In genomic region chr1:234737915-234738314, GRCh38 we compare ENCODE assay signal across 13 cellular contexts.
DNase-seq lines count a peak whose midpoint lies in the region; ATAC-seq and TF ChIP-seq lines count a peak whose summit lies in the region.
"Had no signal": no experiment of that assay in that cellular context is flagged by ENCODE, and none has a peak within 500 bp of the region (broad histone marks: within the 10 kb centered on the region; RNA-seq: fewer than 3 reads in every experiment).

No MANE protein-coding gene starts in this region.

- H3K9me3 ChIP-seq in HEK293 (ENCODE audit: control insufficient read depth, insufficient read depth, low read depth, low read length) (no peaks in the 10 kb centered on the region), ascending aorta (no peaks in the 10 kb centered on the region)
- H3K9me3 ChIP-seq: BE2C had no signal

- no peak overlapping the region for H4K5ac ChIP-seq in mesendoderm (ENCODE audit: low read length)

- H3K4me1 ChIP-seq in HEK293 (ENCODE audit: control insufficient read depth, insufficient read depth, low read length) (no peaks in the 10 kb centered on the region), mesendoderm (ENCODE audit: control insufficient read depth, low read depth, low read length) (no peaks in the 10 kb centered on the region), ascending aorta (no peaks in the 10 kb centered on the region)
- H3K4me1 ChIP-seq: BE2C, parathyroid adenoma had no signal

- no peak overlapping the region for H3K18ac ChIP-seq in mesendoderm (ENCODE audit: low read length)

- no peak overlapping the region for H4K8ac ChIP-seq in mesendoderm (ENCODE audit: low read depth, low read length)

- H3K79me2 ChIP-seq in mesendoderm (ENCODE audit: control insufficient read depth, insufficient read depth, low read length): no peaks in the 10 kb centered on the region
- H3K79me2 ChIP-seq: parathyroid adenoma had no signal

- no CpG with 5 or more reads among the region's 6 CpGs for WGBS in mesendoderm (ENCODE audit: extremely low coverage, insufficient coverage, low lambda C conversion rate)

- POLR2A ChIA-PET in HEK293 (lab: Yijun Ruan, JAX): interaction anchor here (0.8 kb wide), 1 partner anchor 14 kb away, joined by 3 read pairs; no protein-coding TSS in a partner anchor

- no peaks in the 10 kb centered on the region for H3K79me1 ChIP-seq in mesendoderm (ENCODE audit: low read length)

- H3K27me3 ChIP-seq in mesendoderm (ENCODE audit: insufficient read depth, low read length, poor library complexity) (no peaks in the 10 kb centered on the region), ascending aorta (no peaks in the 10 kb centered on the region)
- H3K27me3 ChIP-seq: BE2C had no signal

- no peak overlapping the region for H3K9ac ChIP-seq in mesendoderm (ENCODE audit: low read length)
- H3K9ac ChIP-seq: parathyroid adenoma had no signal

- H3K4me3 ChIP-seq in HEK293 (ENCODE audit: low read depth, low read length) (no peak overlapping the region), mesendoderm (ENCODE audit: low read length) (no peak overlapping the region), ascending aorta (no peak overlapping the region)

- DNase-seq in Ammon's horn (ENCODE audit: low spot score): peak; percentile 68
- DNase-seq in NCI-H69 (lab: John Stamatoyannopoulos, UW): peak; percentile 96
- peak; percentile 61 for DNase-seq in mesendoderm
- no peak for DNase-seq in ascending aorta (ENCODE audit: low spot score in 2 of 2)
- no peak for DNase-seq in SHP77 treated with DMSO at 0.1 percent for 48 hours (lab: John Stamatoyannopoulos, UW)
- DNase-seq in effector CD4-positive, alpha-beta T cell: no peak
- DNase-seq: activated CD4-positive, CD25-positive, alpha-beta regulatory T cell; activated T-cell treated with anti-CD3 and anti-CD28 coated beads, Interleukin-2, amount 50 U/mL, for 1 hour; BE2C; NCI-H774 had no signal

- CTCF ChIA-PET in HEK293 (lab: Yijun Ruan, JAX): interaction anchor here (0.6 to 1.2 kb wide), 5 partner anchors 10 to 613 kb away, joined by 3 to 5 read pairs (median 4); no protein-coding TSS in a partner anchor

- no peak overlapping the region for H3K4ac ChIP-seq in mesendoderm (ENCODE audit: low read depth, low read length)

- H3K27ac ChIP-seq in HEK293 (ENCODE audit: extremely low read depth, low read depth, low read length): no peak overlapping the region
- H3K27ac ChIP-seq in mesendoderm (ENCODE audit: low read depth, low read length): no peak overlapping the region
- H3K27ac ChIP-seq in ascending aorta: no peak overlapping the region
- H3K27ac ChIP-seq: parathyroid adenoma had no signal

- no peak overlapping the region for H2AK5ac ChIP-seq in mesendoderm (ENCODE audit: low read length)

- H3K56ac ChIP-seq in mesendoderm (ENCODE audit: low read length): no peak overlapping the region

- no peak overlapping the region for H2BK5ac ChIP-seq in mesendoderm (ENCODE audit: low read length)

- no peak overlapping the region for H3K4me2 ChIP-seq in mesendoderm (ENCODE audit: low read length)

- H3K36me3 ChIP-seq in HEK293 (ENCODE audit: control insufficient read depth in 2 of 2, insufficient read depth in 1 of 2, low read length in 2 of 2): no peaks in the 10 kb centered on the region
- H3K36me3 ChIP-seq in mesendoderm (ENCODE audit: control insufficient read depth, insufficient read depth, low read length): no peaks in the 10 kb centered on the region
- no peaks in the 10 kb centered on the region for H3K36me3 ChIP-seq in ascending aorta
- H3K36me3 ChIP-seq: BE2C had no signal

- TF ChIP-seq CTCF in HEK293 (tag by site-specific recombination; IDR thresholded peaks at IDR 0.05): no peak
- TF ChIP-seq CTCF in ascending aorta (IDR thresholded peaks at IDR 0.05): no peak

- H3K23ac ChIP-seq in mesendoderm (ENCODE audit: low read length): no peak overlapping the region

- no peak overlapping the region for H2BK15ac ChIP-seq in mesendoderm (replicated peaks; ENCODE audit: low read depth)

- ATAC-seq in GM18517 (IDR thresholded peaks at IDR 0.05; ENCODE audit: unreplicated experiment): no peak

- no peak overlapping the region for H2BK120ac ChIP-seq in mesendoderm (ENCODE audit: low read depth, low read length)

- intact Hi-C loops in ascending aorta (cut with DNase I): no loop called here

TF ChIP-seq in HEK293, 187 proteins besides CTCF, POLR2A, EP300 and RAD21:
- peak; percentile 79 for TF ChIP-seq ZNF596 (tag by site-specific recombination; IDR thresholded peaks at IDR 0.05)
- peak; percentile 90 for TF ChIP-seq FEZF1 (tag by site-specific recombination; IDR thresholded peaks at IDR 0.05)
- no peak for TF ChIP-seq ZNF350 (tag by site-specific recombination; IDR thresholded peaks at IDR 0.05)
- peak; percentile 64 for TF ChIP-seq ZIC2 (tag by site-specific recombination; IDR thresholded peaks at IDR 0.05)
- no peak for TF ChIP-seq ZNF112 (tag by site-specific recombination; IDR thresholded peaks at IDR 0.05)
- TF ChIP-seq ZNF398 (tag by site-specific recombination; IDR thresholded peaks at IDR 0.05): peak; percentile 92
- peak; percentile 95 for TF ChIP-seq PRDM1 (tag by site-specific recombination; IDR thresholded peaks at IDR 0.05)
- no peak for TF ChIP-seq ZNF571 (tag by site-specific recombination; IDR thresholded peaks at IDR 0.05)
- no peak for TF ChIP-seq ZNF133 (tag by site-specific recombination; IDR thresholded peaks at IDR 0.05)
- peak; percentile 62 for TF ChIP-seq GLIS1 (tag by site-specific recombination; IDR thresholded peaks at IDR 0.05)
- no peak for TF ChIP-seq ZNF792 (tag by site-specific recombination; IDR thresholded peaks at IDR 0.05)
- 0 out of 2 replicates have a peak, but pooled peaks have one; percentile 27 for TF ChIP-seq ZNF660 (tag by site-specific recombination; IDR thresholded peaks at IDR 0.05)
- TF ChIP-seq ZNF148 (tag by site-specific recombination; IDR thresholded peaks at IDR 0.05; ENCODE audit: borderline replicate concordance): no peak
- TF ChIP-seq HOXA7 (CRISPR knock-in tag; IDR thresholded peaks at IDR 0.05; ENCODE audit: borderline replicate concordance): no peak

Comparison
In these comparisons a context has a peak if more than half of its experiments do, and no peak if none do; other contexts are left out.
1. DNase-seq: peak in Ammon's horn (single experiment), NCI-H69 (single experiment) and mesendoderm (single experiment); none in ascending aorta (0 of 2), SHP77 treated with DMSO at 0.1 percent for 48 hours (single experiment) and effector CD4-positive, alpha-beta T cell (single experiment).